21 cellular contexts compared by ENCODE assay signal in genomic region chr3:151896662-151897012, GRCh38. TPM values are rescaled to one million over a fixed set of nuclear protein-coding genes. Genes with fewer than 3 reads are reported as not detected.
DNase-seq lines count a peak whose midpoint lies in the region; ATAC-seq, FAIRE-seq and TF ChIP-seq lines count a peak whose summit lies in the region.
"Had no signal": no experiment of that assay in that cellular context is flagged by ENCODE, and none has a peak within 500 bp of the region (broad histone marks: within the 10 kb centered on the region; RNA-seq: fewer than 3 reads in every experiment).

No MANE protein-coding gene starts in this region.

- H3K4me3 Mint-ChIP-seq in activated T-cell treated with anti-CD3 and anti-CD28 coated beads, Interleukin-2, amount 50 U/mL, for 72 hours, result no peak overlapping the region
- H3K4me3 Mint-ChIP-seq: activated naive CD4-positive, alpha-beta T cell treated with anti-CD3 and anti-CD28 coated beads for 36 hours had no signal

- no peaks in the 10 kb centered on the region for H3K27me3 ChIP-seq in RWPE2 (ENCODE audit: insufficient read depth, poor library complexity, severe bottlenecking)
- H3K27me3 ChIP-seq in GM23248 (replicated peaks; ENCODE audit: insufficient read depth), result no peaks in the 10 kb centered on the region
- H3K27me3 ChIP-seq: brain microvascular endothelial cell, transverse colon had no signal

- H2AFZ ChIP-seq in GM23248, result no peak overlapping the region

- H3K4me3 ChIP-seq in RWPE2 (ENCODE audit: severe bottlenecking), result no peak overlapping the region
- no peak overlapping the region for H3K4me3 ChIP-seq in epithelial cell of proximal tubule (ENCODE audit: low read depth, low read length)
- H3K4me3 ChIP-seq in GM23248, result no peak overlapping the region
- H3K4me3 ChIP-seq: skin epidermis, transverse colon had no signal

- H3K4me1 Mint-ChIP-seq in activated T-cell treated with anti-CD3 and anti-CD28 coated beads, Interleukin-2, amount 50 U/mL, for 72 hours (ENCODE audit: low read depth), result peaks cover 31% of the 10 kb centered on the region

- peaks cover 6% of the 10 kb centered on the region; the same call in 1 of the 2 replicates for H3F3A ChIP-seq in GM23248 (ENCODE audit: insufficient read depth)

- no peak overlapping the region for H3K27ac Mint-ChIP-seq in activated T-cell treated with anti-CD3 and anti-CD28 coated beads, Interleukin-2, amount 50 U/mL, for 72 hours
- H3K27ac Mint-ChIP-seq: activated naive CD4-positive, alpha-beta T cell treated with anti-CD3 and anti-CD28 coated beads for 36 hours had no signal

- no peak for DNase-seq in activated T-cell treated with anti-CD3 and anti-CD28 coated beads, Interleukin-2, amount 50 U/mL, for 72 hours
- DNase-seq in activated T-cell treated with anti-CD3 and anti-CD28 coated beads, Interleukin-2, amount 50 U/mL, for 48 hours, result no peak
- DNase-seq in RWPE2 (ENCODE audit: low spot score), result no peak
- DNase-seq in epithelial cell of proximal tubule (ENCODE audit: low read depth), result peak; percentile 55
- peak; percentile 25 for DNase-seq in urothelium cell line (ENCODE audit: low spot score)
- no peak for DNase-seq in GM19238 (ENCODE audit: insufficient read length, low spot score)
- DNase-seq in GM23248, result no peak
- no peak for DNase-seq in G401 (ENCODE audit: low spot score)
- DNase-seq: activated naive CD4-positive, alpha-beta T cell treated with anti-CD3 and anti-CD28 coated beads for 36 hours; brain microvascular endothelial cell; CD8-positive, alpha-beta memory T cell; GDM1; left ventricle myocardium superior; NCI-H1436 treated with DMSO at 0.1 percent for 48 hours; NCI-H446; SW 1271; transverse colon had no signal

- H3K79me2 ChIP-seq in GM23248 (ENCODE audit: insufficient read depth), result no peaks in the 10 kb centered on the region

- in situ Hi-C loops in GM23248 (cut with MboI), result no loop called here
- in situ Hi-C loops in G401 (cut with HindIII; ENCODE audit: low sequenced_read_pairs), result no loop called here

- H3K36me3 Mint-ChIP-seq in activated T-cell treated with anti-CD3 and anti-CD28 coated beads, Interleukin-2, amount 50 U/mL, for 72 hours (ENCODE audit: insufficient read depth in 2 of 2), result no peaks in the 10 kb centered on the region
- H3K36me3 Mint-ChIP-seq: CD8-positive, alpha-beta memory T cell had no signal

- no peak overlapping the region for H3K9ac ChIP-seq in GM23248
- H3K9ac ChIP-seq: KMS-11 had no signal

- no peaks in the 10 kb centered on the region for H3K36me3 ChIP-seq in RWPE2 (ENCODE audit: low read depth)
- no peaks in the 10 kb centered on the region for H3K36me3 ChIP-seq in GM23248 (ENCODE audit: low read depth)
- H3K36me3 ChIP-seq: brain microvascular endothelial cell, transverse colon had no signal

- H3K9me3 ChIP-seq in RWPE2 (ENCODE audit: severe bottlenecking), result no peaks in the 10 kb centered on the region
- no peaks in the 10 kb centered on the region for H3K9me3 ChIP-seq in GM23248 (ENCODE audit: low read depth)
- H3K9me3 ChIP-seq: transverse colon had no signal

- H3K9me3 Mint-ChIP-seq in activated T-cell treated with anti-CD3 and anti-CD28 coated beads, Interleukin-2, amount 50 U/mL, for 72 hours, result peaks cover 1 to 2% of the 10 kb centered on the region in 2 donors
- H3K9me3 Mint-ChIP-seq: activated naive CD4-positive, alpha-beta T cell treated with anti-CD3 and anti-CD28 coated beads for 36 hours; CD8-positive, alpha-beta memory T cell had no signal

- peaks cover 11% of the 10 kb centered on the region for H3K4me1 ChIP-seq in RWPE2 (ENCODE audit: insufficient read depth, poor library complexity, severe bottlenecking)
- peaks cover 24% of the 10 kb centered on the region for H3K4me1 ChIP-seq in GM23248 (ENCODE audit: insufficient read depth)

- peaks cover 6% of the 10 kb centered on the region for H3K27me3 Mint-ChIP-seq in activated T-cell treated with anti-CD3 and anti-CD28 coated beads, Interleukin-2, amount 50 U/mL, for 72 hours (ENCODE audit: low read depth)

- TF ChIP-seq CTCF in RWPE2 (IDR thresholded peaks at IDR 0.05; ENCODE audit: poor library complexity, severe bottlenecking), result no peak
- TF ChIP-seq CTCF in epithelial cell of proximal tubule (conservative IDR thresholded peaks at IDR 0.05; ENCODE audit: low read depth, low read length), result no peak

- FAIRE-seq in urothelium cell line (lab: Jason Lieb, UNC), result no peak

- no peak overlapping the region for H3K4me2 ChIP-seq in GM23248 (ENCODE audit: unreplicated experiment)
- H3K4me2 ChIP-seq: KMS-11 had no signal

- H3K27ac ChIP-seq in RWPE2 (ENCODE audit: poor library complexity, severe bottlenecking) (peak overlapping the region; percentile 58), GM23248 (no peak overlapping the region)
- H3K27ac ChIP-seq: brain microvascular endothelial cell, KMS-11, skin epidermis, transverse colon had no signal

- peak; percentile 69 to 90 for ATAC-seq in activated T-cell treated with anti-CD3 and anti-CD28 coated beads, Interleukin-2, amount 50 U/mL, for 72 hours (replicated peaks in 1 of 2)
- peak; percentile 98 for ATAC-seq in RWPE2 (ENCODE audit: low read depth)
- ATAC-seq: left ventricle myocardium superior had no signal

- H3K9me2 ChIP-seq in GM23248 (ENCODE audit: insufficient read depth), result no peaks in the 10 kb centered on the region

- H4K20me1 ChIP-seq in GM23248 (ENCODE audit: insufficient read depth), result no peaks in the 10 kb centered on the region

- 70 to 78% methylated on average over 3 of the region's 3 CpGs for WGBS in GM23248 (ENCODE audit: low coverage in 1 of 2, low lambda C conversion rate in 2 of 2, missing lambda C conversion rate in 2 of 2), 2 experiments

RNA-seq across cellular contexts. Expression of gene SUCNR1, which starts 23.2 kb away (rescaled TPM):
- under 1 TPM in 1 of 2 donors, not detected in 1; 0.05 TPM for total RNA-seq in activated T-cell treated with anti-CD3 and anti-CD28 coated beads, Interleukin-2, amount 50 U/mL, for 72 hours
- 0.14 and 0.81 TPM in 2 replicates for total RNA-seq in epithelial cell of proximal tubule
- total RNA-seq in GM23248 (2014; rRNA removed; shearing (Covaris generic)), result under 0.01 TPM in 1 of 2 replicates, not detected in the other
- polyA plus RNA-seq in GM23248 (2016; fragmentation: Nextera tagmentation; extraction: Ambion mirVana), result not detected in 2 replicates
- 0.03 TPM in 1 of 2 replicates, not detected in the other for total RNA-seq in G401 (2014; rRNA removed; shearing (Covaris generic))
- total RNA-seq: activated naive CD4-positive, alpha-beta T cell treated with anti-CD3 and anti-CD28 coated beads for 36 hours; CD8-positive, alpha-beta memory T cell; osteocyte had no signal
- polyA plus RNA-seq: AG04450; CD8-positive, alpha-beta memory T cell had no signal

Comparison
In these comparisons a context has a peak if more than half of its experiments do, and no peak if none do; other contexts are left out.
1. DNase-seq: peak in epithelial cell of proximal tubule (single experiment) and urothelium cell line (single experiment); none in activated T-cell treated with anti-CD3 and anti-CD28 coated beads, Interleukin-2, amount 50 U/mL, for 72 hours (0 of 2), activated T-cell treated with anti-CD3 and anti-CD28 coated beads, Interleukin-2, amount 50 U/mL, for 48 hours (0 of 2), RWPE2 (single experiment), GM19238 (single experiment), GM23248 (single experiment) and G401 (single experiment).